23 cellular contexts compared by ENCODE assay signal in genomic region chr3:73073091-73073707, GRCh38. TPM values are rescaled to one million over a fixed set of nuclear protein-coding genes. Genes with fewer than 3 reads are reported as not detected.
DNase-seq lines count a peak whose midpoint lies in the region; FAIRE-seq and TF ChIP-seq lines count a peak whose summit lies in the region.
"Had no signal": no experiment of that assay in that cellular context is flagged by ENCODE, and none has a peak within 500 bp of the region (broad histone marks: within the 10 kb centered on the region; RNA-seq: fewer than 3 reads in every experiment).

No MANE protein-coding gene starts in this region.

- no peak overlapping the region for H3K4me2 ChIP-seq in mammary epithelial cell (ENCODE audit: insufficient read depth, low read depth, low read length)

- no peaks in the 10 kb centered on the region for H3K27me3 ChIP-seq in mammary epithelial cell (ENCODE audit: insufficient read depth, low read length)
- H3K27me3 ChIP-seq: right atrium auricular region, transverse colon had no signal

- no peak overlapping the region for H3K27ac ChIP-seq in mammary epithelial cell (ENCODE audit: insufficient read depth, low read depth, low read length)
- H3K27ac ChIP-seq: right atrium auricular region, transverse colon had no signal

- no peaks in the 10 kb centered on the region for H3K4me1 ChIP-seq in mammary epithelial cell (ENCODE audit: insufficient read depth, low read length)
- H3K4me1 ChIP-seq: transverse colon had no signal

- in situ Hi-C loops in mammary epithelial cell (cut with MboI; ENCODE audit: low sequenced_read_pairs in 2 of 2): no loop called here

- H2AFZ ChIP-seq in mammary epithelial cell (ENCODE audit: low read depth, low read length): no peak overlapping the region

- peaks cover 2% of the 10 kb centered on the region for H3K36me3 ChIP-seq in mammary epithelial cell (ENCODE audit: insufficient read depth, low read length)
- H3K36me3 ChIP-seq: right atrium auricular region had no signal

- BruUV-seq in mammary epithelial cell (replicated peaks; lab: Mats Ljungman, UMichigan): no TSS peak

- H3K79me2 ChIP-seq in mammary epithelial cell (ENCODE audit: insufficient read depth, low read length): no peaks in the 10 kb centered on the region

- no peak for TF ChIP-seq CTCF in mammary epithelial cell (conservative IDR thresholded peaks at IDR 0.05 in 1 of 2, IDR thresholded peaks at IDR 0.05 in 1 of 2; ENCODE audit: extremely low read depth in 1 of 2, insufficient read depth in 1 of 2, low read depth in 1 of 2, low read length in 2 of 2)

- dilution Hi-C loops in mammary epithelial cell (cut with HindIII; ENCODE audit: low sequenced_read_pairs): no loop called here

- DNase-seq in CMK (ENCODE audit: low read depth) (peak; percentile 46), EL (peak; percentile 25), RPMI7951 (ENCODE audit: low read depth) (peak; percentile 18), fibroblast of peridontal ligament (ENCODE audit: extremely low read depth) (peak; percentile 43), inferior parietal cortex (ENCODE audit: extremely low spot score) (no peak), mammary epithelial cell (no peak), HTR-8/SVneo (ENCODE audit: insufficient read length, low spot score) (no peak)
- no peak for DNase-seq in stimulated activated CD4-positive, alpha-beta T cell treated with anti-CD3 and anti-CD28 coated beads, Interleukin-2, amount 100 ng/mL, for 24 hours
- DNase-seq: activated CD4-positive, alpha-beta T cell treated with anti-CD3 and anti-CD28 coated beads for 36 hours; activated effector memory CD4-positive, alpha-beta T cell treated with Interleukin-2 at 50 U/mL for 16 hours; activated naive CD8-positive, alpha-beta T cell treated with anti-CD3 and anti-CD28 coated beads, Interleukin-2, amount 50 U/mL, for 24 hours; CD4-positive, alpha-beta T cell; cortex of kidney; DMS79; head of caudate nucleus; left cardiac atrium; naive thymus-derived CD8-positive, alpha-beta T cell; NCI-H510A; stimulated activated CD4-positive, alpha-beta T cell treated with anti-CD3 and anti-CD28 coated beads, Interleukin-12 subunit alpha, Interleukin-12 subunit beta, amount 100 ng/mL, for 4 hours; transverse colon had no signal

- no peaks in the 10 kb centered on the region for H3K9me3 ChIP-seq in mammary epithelial cell (replicated peaks; ENCODE audit: insufficient read depth, low read length)
- H3K9me3 ChIP-seq: right atrium auricular region, transverse colon had no signal

- WGBS in mammary epithelial cell (ENCODE audit: low coverage, missing lambda C conversion rate): 96% methylated on average over 4 of the region's 4 CpGs

- intact Hi-C loops in mammary epithelial cell (cut with micrococcal nuclease): no loop called here

- FAIRE-seq in HTR-8/SVneo (lab: Jason Lieb, UNC): no peak
- FAIRE-seq: endometrium, GM12891 had no signal

- no peaks in the 10 kb centered on the region for H4K20me1 ChIP-seq in mammary epithelial cell (ENCODE audit: insufficient read depth, low read length)

- no peak overlapping the region for H3K4me3 ChIP-seq in mammary epithelial cell (replicated peaks in 1 of 3; ENCODE audit: insufficient read depth in 1 of 3, low read depth in 2 of 3, low read length in 3 of 3)
- H3K4me3 ChIP-seq: right atrium auricular region, transverse colon had no signal

- CTCF ChIA-PET in mammary epithelial cell (lab: Charles Lee; ENCODE audit: low non-redundant PET): no interaction called here

- H3K9ac ChIP-seq in mammary epithelial cell (ENCODE audit: insufficient read depth, low read length): no peak overlapping the region

RNA-seq across cellular contexts. Expression of gene EBLN2, which starts 11.7 kb away (rescaled TPM):
- total RNA-seq in RPMI7951 (2014; rRNA removed; shearing (Covaris generic)): 2.5 and 2.7 TPM in 2 replicates
- total RNA-seq in mammary epithelial cell: 1 to 10 TPM; 4.4 to 4.5 TPM
- polyA plus RNA-seq in mammary epithelial cell: 0.42 TPM
- polyA minus RNA-seq in mammary epithelial cell: not detected

Comparison
In these comparisons a context has a peak if more than half of its experiments do, and no peak if none do; other contexts are left out.
1. DNase-seq: peak in CMK (single experiment), EL (single experiment), RPMI7951 (single experiment) and fibroblast of peridontal ligament (single experiment); none in stimulated activated CD4-positive, alpha-beta T cell treated with anti-CD3 and anti-CD28 coated beads, Interleukin-2, amount 100 ng/mL, for 24 hours (0 of 2), inferior parietal cortex (single experiment), mammary epithelial cell (single experiment) and HTR-8/SVneo (single experiment).